In the genomic region with DNA sequence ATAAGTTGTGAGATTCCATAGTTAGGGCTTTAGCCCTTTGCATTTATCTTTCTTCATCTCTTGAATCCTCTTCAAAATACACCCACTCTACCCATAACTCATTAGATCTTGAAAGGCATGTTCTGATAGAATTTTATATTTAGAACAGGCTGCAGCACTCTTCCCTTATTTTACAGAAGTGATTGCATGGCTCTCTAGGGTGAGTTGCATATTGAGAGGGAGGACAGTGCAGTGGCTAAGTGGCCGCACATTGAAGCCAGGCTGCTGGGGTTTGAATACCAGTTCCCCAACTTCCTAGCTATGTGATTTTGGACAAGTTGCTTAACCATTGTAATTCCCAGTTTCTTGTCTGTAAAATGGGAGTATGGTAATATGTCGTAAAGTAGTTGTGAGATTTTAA, we compare ENCODE assay signal across 28 cellular contexts. TPM values are rescaled to one million over a fixed set of nuclear protein-coding genes. Genes with fewer than 3 reads are reported as not detected.
A peak's percentile ranks its signal among the peaks of the same experiment; 100 is the strongest.
DNase-seq lines count a peak whose midpoint lies in the region; ATAC-seq, FAIRE-seq and TF ChIP-seq lines count a peak whose summit lies in the region.
"Had no signal": no experiment of that assay in that cellular context is flagged by ENCODE, and none has a peak within 500 bp of the region (broad histone marks: within the 10 kb centered on the region; RNA-seq: fewer than 3 reads in every experiment).

No MANE protein-coding gene starts in this region.

- TF ChIP-seq CTCF in activated B cell treated with CpG ODN at 0.5 μM for 24 hours (IDR thresholded peaks at IDR 0.05) (no peak), upper lobe of right lung (IDR thresholded peaks at IDR 0.05) (no peak)

- peaks cover 42% of the 10 kb centered on the region for H3K4me1 Mint-ChIP-seq in activated B cell treated with CpG ODN at 0.5 μM for 24 hours
- H3K4me1 Mint-ChIP-seq in activated naive CD8-positive, alpha-beta T cell treated with anti-CD3 and anti-CD28 coated beads, Interleukin-2, amount 50 U/mL, for 24 hours = peaks cover 6% of the 10 kb centered on the region

- H3K36me3 Mint-ChIP-seq in activated B cell treated with CpG ODN at 0.5 μM for 24 hours (ENCODE audit: low read depth) = peaks cover 18% of the 10 kb centered on the region
- no peaks in the 10 kb centered on the region for H3K36me3 Mint-ChIP-seq in activated naive CD8-positive, alpha-beta T cell treated with anti-CD3 and anti-CD28 coated beads, Interleukin-2, amount 50 U/mL, for 24 hours (ENCODE audit: low read depth)
- H3K36me3 Mint-ChIP-seq: CD4-positive, CD25-positive, alpha-beta regulatory T cell had no signal

- ATAC-seq in activated B cell treated with CpG ODN at 0.5 μM for 24 hours (ENCODE audit: low read depth) = no peak
- ATAC-seq in upper lobe of right lung = peak; percentile 55
- no peak for ATAC-seq in activated naive CD8-positive, alpha-beta T cell treated with anti-CD3 and anti-CD28 coated beads, Interleukin-2, amount 50 U/mL, for 24 hours
- ATAC-seq: GM23338, K562, PC-3, Right ventricle myocardium inferior had no signal

- H3K27me3 Mint-ChIP-seq in activated B cell treated with CpG ODN at 0.5 μM for 24 hours = no peaks in the 10 kb centered on the region
- H3K27me3 Mint-ChIP-seq in activated naive CD8-positive, alpha-beta T cell treated with anti-CD3 and anti-CD28 coated beads, Interleukin-2, amount 50 U/mL, for 24 hours = peaks cover 15% of the 10 kb centered on the region

- no peak overlapping the region for H3K27ac ChIP-seq in upper lobe of right lung
- H3K27ac ChIP-seq: SJSA1 had no signal

- FAIRE-seq in GM18507 (lab: Jason Lieb, UNC) = peak; percentile 35
- FAIRE-seq: D721Med, HTR-8/SVneo, K562 had no signal

- no peak overlapping the region for H3K27ac Mint-ChIP-seq in activated B cell treated with CpG ODN at 0.5 μM for 24 hours
- H3K27ac Mint-ChIP-seq in activated naive CD8-positive, alpha-beta T cell treated with anti-CD3 and anti-CD28 coated beads, Interleukin-2, amount 50 U/mL, for 24 hours = no peak overlapping the region
- H3K27ac Mint-ChIP-seq: CD4-positive, CD25-positive, alpha-beta regulatory T cell; GM23338; H9; T-helper 2 cell treated with Interferon-gamma antibody and Interleukin-4, amounts not matched to agents 5 μg/mL and 100 μg/mL, for 36 hours had no signal

- H3K9me3 ChIP-seq in upper lobe of right lung = no peaks in the 10 kb centered on the region
- H3K9me3 ChIP-seq: BE2C, SJSA1 had no signal

- H3K4me3 Mint-ChIP-seq in activated B cell treated with CpG ODN at 0.5 μM for 24 hours = peak overlapping the region; percentile 28
- no peak overlapping the region for H3K4me3 Mint-ChIP-seq in activated naive CD8-positive, alpha-beta T cell treated with anti-CD3 and anti-CD28 coated beads, Interleukin-2, amount 50 U/mL, for 24 hours
- H3K4me3 Mint-ChIP-seq: CD4-positive, CD25-positive, alpha-beta regulatory T cell; GM23338; H9; T-helper 2 cell treated with Interferon-gamma antibody and Interleukin-4, amounts not matched to agents 5 μg/mL and 100 μg/mL, for 36 hours had no signal

- H3K4me1 ChIP-seq in upper lobe of right lung = no peaks in the 10 kb centered on the region
- H3K4me1 ChIP-seq: BE2C, SJSA1 had no signal

- intact Hi-C loops in activated B cell treated with CpG ODN at 0.5 μM for 24 hours (cut with micrococcal nuclease) = no loop called here
- intact Hi-C loops in upper lobe of right lung (cut with DNase I) = no loop called here
- intact Hi-C loops in posterior vena cava (cut with DNase I) = no loop called here

- POLR2A ChIA-PET in activated B cell treated with CpG ODN at 0.5 μM for 24 hours (lab: Charles Lee) = interaction anchor here (1.1 kb wide), 1 partner anchor 18 kb away, joined by 3 read pairs; no protein-coding TSS in a partner anchor

- CTCF ChIA-PET in activated B cell treated with CpG ODN at 0.5 μM for 24 hours (lab: Charles Lee) = no interaction called here

- H3K27me3 ChIP-seq in upper lobe of right lung = no peaks in the 10 kb centered on the region
- H3K27me3 ChIP-seq: BE2C, SJSA1 had no signal

- DNase-seq in GM18507 (ENCODE audit: extremely low spot score, insufficient read length, low read depth) (no peak), activated B cell treated with CpG ODN at 0.5 μM for 24 hours (no peak), upper lobe of right lung (no peak), posterior vena cava (ENCODE audit: low spot score) (no peak), AG20443 (ENCODE audit: low spot score) (no peak)
- no peak for DNase-seq in activated naive CD8-positive, alpha-beta T cell treated with anti-CD3 and anti-CD28 coated beads, Interleukin-2, amount 50 U/mL, for 24 hours
- DNase-seq: BE2C; CD4-positive, CD25-positive, alpha-beta regulatory T cell; H9; Kasumi-1; NCI-H2029; NCI-H446 treated with DMSO at 0.1 percent for 48 hours; NCI-H69; PC-3; T-helper 1 cell had no signal

- no peaks in the 10 kb centered on the region for H3K9me3 Mint-ChIP-seq in activated B cell treated with CpG ODN at 0.5 μM for 24 hours
- H3K9me3 Mint-ChIP-seq in activated naive CD8-positive, alpha-beta T cell treated with anti-CD3 and anti-CD28 coated beads, Interleukin-2, amount 50 U/mL, for 24 hours = no peaks in the 10 kb centered on the region
- H3K9me3 Mint-ChIP-seq: GM23338; H9; T-helper 2 cell treated with Interferon-gamma antibody and Interleukin-4, amounts not matched to agents 5 μg/mL and 100 μg/mL, for 36 hours had no signal

- H3K4me3 ChIP-seq in GM08714 (ENCODE audit: low read length) = peak overlapping the region; percentile 41; the same call in 1 of the 2 replicates
- H3K4me3 ChIP-seq in upper lobe of right lung = no peak overlapping the region
- H3K4me3 ChIP-seq: GM23338, K562, SJSA1 had no signal

- H3K36me3 ChIP-seq in upper lobe of right lung = no peaks in the 10 kb centered on the region
- H3K36me3 ChIP-seq: BE2C, SJSA1 had no signal

RNA-seq across cellular contexts. Expression of gene CD86, which starts 2.5 kb away (rescaled TPM):
- total RNA-seq in activated B cell treated with CpG ODN at 0.5 μM for 24 hours (31.2 and 31.7 TPM in 2 replicates), upper lobe of right lung (27.4 TPM), posterior vena cava (1 to 10 TPM; 5.0 to 9.7 TPM)
- total RNA-seq: A673; CD4-positive, CD25-positive, alpha-beta regulatory T cell; G401; H9; M059J; RPMI7951; SJSA1 had no signal

RNA-seq across cellular contexts. Expression of gene ILDR1, which starts 35.6 kb away (rescaled TPM):
- total RNA-seq in activated B cell treated with CpG ODN at 0.5 μM for 24 hours = 1.3 and 1.4 TPM in 2 replicates
- total RNA-seq in upper lobe of right lung = 6.9 TPM
- total RNA-seq in posterior vena cava = under 1 TPM in 1 of 2 donors, not detected in 1; 0.10 TPM
- total RNA-seq: A673; CD4-positive, CD25-positive, alpha-beta regulatory T cell; Daoy; G401; M059J; RPMI7951; SJSA1 had no signal
